In genomic region chr7:64574481-64575159, GRCh38 we compare ENCODE assay signal across 9 cellular contexts. TPM values are rescaled to one million over a fixed set of nuclear protein-coding genes. Genes with fewer than 3 reads are reported as not detected.
A peak's percentile ranks its signal among the peaks of the same experiment; 100 is the strongest.
DNase-seq lines count a peak whose midpoint lies in the region; ATAC-seq and TF ChIP-seq lines count a peak whose summit lies in the region.
"Had no signal": no experiment of that assay in that cellular context is flagged by ENCODE, and none has a peak within 500 bp of the region (broad histone marks: within the 10 kb centered on the region; RNA-seq: fewer than 3 reads in every experiment).

No MANE protein-coding gene starts in this region.

- peaks cover 18% of the 10 kb centered on the region for H3K9me3 Mint-ChIP-seq in progenitor cell of endocrine pancreas (ENCODE audit: low read depth)

- ATAC-seq in GM21360 (IDR thresholded peaks at IDR 0.05; ENCODE audit: unreplicated experiment): peak; percentile 62
- peak; percentile 84 to 95 (median 90) for ATAC-seq in heart left ventricle
- ATAC-seq in gastrocnemius medialis: peak in 1 of 2 donors; percentile 56
- no peak for ATAC-seq in HG03460 (IDR thresholded peaks at IDR 0.05; ENCODE audit: unreplicated experiment)

- intact Hi-C loops in heart left ventricle (cut with DNase I): loop anchor here in 4 of 10 donors (5.0 to 10.0 kb wide), 4 partner anchors 90 to 262 kb away; partner anchors contain the start of genes ZNF107 (in 1 of the 4) and ZNF736 (in 1 of the 4)
- intact Hi-C loops in gastrocnemius medialis (cut with DNase I; ENCODE audit: low total_unique reads): no loop called here

- H3K27me3 ChIP-seq in heart left ventricle: peaks cover 0 to 7% (median 0%) of the 10 kb centered on the region in 9 donors
- peaks cover 0 to 8% (median 4%) of the 10 kb centered on the region in 3 donors for H3K27me3 ChIP-seq in gastrocnemius medialis

- DNase-seq in amniotic epithelial cell (ENCODE audit: low read depth): peak; percentile 80
- DNase-seq in heart left ventricle: peak; percentile 48 to 85 (median 73)
- DNase-seq in gastrocnemius medialis: no peak
- DNase-seq in T-helper 2 cell: no peak
- DNase-seq in GOT3 (lab: John Stamatoyannopoulos, UW): no peak
- no peak for DNase-seq in progenitor cell of endocrine pancreas (ENCODE audit: low spot score, unreplicated experiment)
- DNase-seq: NCI-H2171 treated with DMSO at 0.1 percent for 48 hours had no signal

- TF ChIP-seq POLR2A in heart left ventricle (IDR thresholded peaks at IDR 0.05): no peak
- TF ChIP-seq POLR2A in gastrocnemius medialis (IDR thresholded peaks at IDR 0.05): no peak

- in situ Hi-C loops in gastrocnemius medialis (cut with MboI; ENCODE audit: low sequenced_read_pairs in 4 of 4): loop anchor here (25.0 kb wide), 3 partner anchors 238 to 662 kb away; partner anchors contain the start of gene ZNF736 (in 3 of the 4)

- no peaks in the 10 kb centered on the region for H3K36me3 Mint-ChIP-seq in progenitor cell of endocrine pancreas (ENCODE audit: insufficient read depth)

- no peak overlapping the region for H3K4me3 Mint-ChIP-seq in progenitor cell of endocrine pancreas (ENCODE audit: low read depth)

- H3K4me1 ChIP-seq in heart left ventricle: peaks cover 0 to 16% (median 3%) of the 10 kb centered on the region in 12 donors
- peaks cover 0 to 5% of the 10 kb centered on the region in 2 donors for H3K4me1 ChIP-seq in gastrocnemius medialis

- H3K36me3 ChIP-seq in heart left ventricle (no peaks in the 10 kb centered on the region), gastrocnemius medialis (no peaks in the 10 kb centered on the region)

- 7 to 56% (median 12%) methylated on average over 21 to 26 of the region's 26 CpGs for WGBS in heart left ventricle, 4 donors

- H3K9me3 ChIP-seq in heart left ventricle (no peaks in the 10 kb centered on the region), gastrocnemius medialis (no peaks in the 10 kb centered on the region)

- H3K27ac Mint-ChIP-seq in progenitor cell of endocrine pancreas: no peak overlapping the region

- H3K4me1 Mint-ChIP-seq in progenitor cell of endocrine pancreas (ENCODE audit: low read depth): no peaks in the 10 kb centered on the region

- H3K4me3 ChIP-seq in heart left ventricle: peak overlapping the region; percentile 3 to 63 (median 41)
- H3K4me3 ChIP-seq in gastrocnemius medialis: peak overlapping the region in 3 of 4 donors; percentile 10 to 44 (median 43)

- no peaks in the 10 kb centered on the region for H3K27me3 Mint-ChIP-seq in progenitor cell of endocrine pancreas

- TF ChIP-seq CTCF in heart left ventricle (IDR thresholded peaks at IDR 0.05) (no peak), gastrocnemius medialis (IDR thresholded peaks at IDR 0.05 in 4 of 5, conservative IDR thresholded peaks at IDR 0.05 in 1 of 5) (no peak), progenitor cell of endocrine pancreas (IDR thresholded peaks at IDR 0.05; ENCODE audit: unreplicated experiment) (no peak)

- H3K27ac ChIP-seq in heart left ventricle: no peak overlapping the region
- no peak overlapping the region for H3K27ac ChIP-seq in gastrocnemius medialis

RNA-seq across cellular contexts. Expression of gene ZNF680, which starts 11.7 kb away (rescaled TPM):
- total RNA-seq in heart left ventricle (10 to 100 TPM; 10.9 to 25.9 (median 17.5) TPM), gastrocnemius medialis (10 to 100 TPM; 10.0 to 34.3 (median 14.2) TPM), progenitor cell of endocrine pancreas (13.2 and 13.3 TPM in 2 replicates)
- polyA plus RNA-seq in heart left ventricle: 10 to 100 TPM in 1 of 2 donors, 1 to 10 TPM in 1; 5.5 to 11.5 TPM

Comparison
In these comparisons a context has a peak if more than half of its experiments do, and no peak if none do; other contexts are left out.
1. DNase-seq: peak in amniotic epithelial cell (single experiment) and heart left ventricle (5 of 5); none in gastrocnemius medialis (0 of 2), T-helper 2 cell (0 of 5), GOT3 (single experiment) and progenitor cell of endocrine pancreas (single experiment).